6 cellular contexts compared by ENCODE assay signal in the genomic region with DNA sequence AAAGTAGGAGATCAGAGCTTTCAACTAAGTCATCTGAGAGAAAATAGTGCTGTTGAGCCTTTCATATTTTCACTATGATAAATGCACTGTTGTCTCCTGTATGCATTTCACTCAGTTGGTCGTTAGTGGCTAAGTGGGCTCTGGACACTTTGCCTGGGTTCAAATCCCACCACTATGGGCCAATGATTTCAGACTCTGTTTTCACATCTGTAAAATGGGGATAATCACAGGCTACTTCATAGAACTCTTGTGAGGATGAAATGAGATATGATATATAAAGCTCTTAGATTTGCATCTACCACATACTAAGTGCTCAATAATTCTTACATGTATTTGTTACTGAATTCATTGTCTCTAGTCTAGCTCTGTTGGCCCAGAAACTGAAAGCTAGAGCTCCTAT.
"Had no signal": no experiment of that assay in that cellular context is flagged by ENCODE, and none has a peak within 500 bp of the region (broad histone marks: within the 10 kb centered on the region; RNA-seq: fewer than 3 reads in every experiment).

No MANE protein-coding gene starts in this region.

- H3K27ac ChIP-seq: HL-60, KMS-11 had no signal

- H3K9ac ChIP-seq: KMS-11 had no signal

- H3K27me3 Mint-ChIP-seq: IgD-negative memory B cell had no signal

- H3K4me2 ChIP-seq: KMS-11 had no signal

- H3K4me1 Mint-ChIP-seq: IgD-negative memory B cell had no signal

- FAIRE-seq: HTR-8/SVneo had no signal

- H3K4me3 Mint-ChIP-seq: IgD-negative memory B cell had no signal

- H3K27ac Mint-ChIP-seq: IgD-negative memory B cell had no signal

- DNase-seq: KBM-7, KG1 had no signal
